Comparison of ENCODE assay signal across 13 cellular contexts in the genomic region with DNA sequence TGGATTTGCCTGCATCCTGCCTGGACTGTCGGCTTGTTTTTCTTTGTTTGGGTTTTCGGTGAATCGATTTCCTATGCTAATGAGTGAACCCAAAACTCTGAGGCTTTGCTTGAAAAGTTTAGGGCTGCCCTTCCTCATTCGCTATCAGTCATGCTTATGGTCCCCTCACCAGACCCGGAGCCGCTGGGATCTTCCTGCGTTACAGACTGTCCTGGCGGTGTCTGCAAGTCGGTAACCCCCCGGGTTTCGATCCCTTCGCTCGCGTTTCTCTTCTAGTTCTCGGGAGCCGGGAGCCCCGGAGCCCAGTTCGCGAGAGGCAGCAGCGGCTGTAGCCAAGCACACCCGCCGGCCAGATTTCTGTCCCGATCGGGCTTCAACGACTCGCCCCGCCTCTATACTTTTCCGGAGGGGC. TPM values are rescaled to one million over a fixed set of nuclear protein-coding genes. Genes with fewer than 3 reads are reported as not detected.
DNase-seq lines count a peak whose midpoint lies in the region; ATAC-seq, FAIRE-seq and TF ChIP-seq lines count a peak whose summit lies in the region.
"Had no signal": no experiment of that assay in that cellular context is flagged by ENCODE, and none has a peak within 500 bp of the region (broad histone marks: within the 10 kb centered on the region; RNA-seq: fewer than 3 reads in every experiment).

No MANE protein-coding gene starts in this region.

- H4K20me1 ChIP-seq in SK-N-SH (ENCODE audit: insufficient read depth) (no peaks in the 10 kb centered on the region), keratinocyte (ENCODE audit: control insufficient read depth, extremely low read depth, insufficient read depth, low read length) (no peaks in the 10 kb centered on the region)

- H2AFZ ChIP-seq in SK-N-SH (ENCODE audit: low read depth) (no peak overlapping the region), keratinocyte (ENCODE audit: control insufficient read depth, low read length) (peak overlapping the region; percentile 92)

- ATAC-seq in SK-N-SH treated with all-trans-retinoic acid at 6 μM for 48 hours = no peak
- ATAC-seq in activated naive CD8-positive, alpha-beta T cell treated with anti-CD3 and anti-CD28 coated beads, Interleukin-2, amount 50 U/mL, for 24 hours = no peak
- no peak for ATAC-seq in stimulated activated naive CD8-positive, alpha-beta T cell treated with anti-CD3 and anti-CD28 coated beads, Interleukin-15, amount 100 ng/mL, for 72 hours
- ATAC-seq: activated naive CD4-positive, alpha-beta T cell treated with anti-CD3 and anti-CD28 coated beads, Interleukin-2, amount 50 U/mL, for 72 hours had no signal

- no peaks in the 10 kb centered on the region for H3K9me3 Mint-ChIP-seq in activated naive CD8-positive, alpha-beta T cell treated with anti-CD3 and anti-CD28 coated beads, Interleukin-2, amount 50 U/mL, for 24 hours
- H3K9me3 Mint-ChIP-seq in stimulated activated naive CD8-positive, alpha-beta T cell treated with anti-CD3 and anti-CD28 coated beads, Interleukin-15, amount 100 ng/mL, for 72 hours = no peaks in the 10 kb centered on the region
- H3K9me3 Mint-ChIP-seq: activated naive CD4-positive, alpha-beta T cell treated with anti-CD3 and anti-CD28 coated beads, Interleukin-2, amount 50 U/mL, for 72 hours had no signal

- H3K9me3 ChIP-seq in SK-N-SH (no peaks in the 10 kb centered on the region), keratinocyte (ENCODE audit: control insufficient read depth, low read depth, low read length) (no peaks in the 10 kb centered on the region)

- no peaks in the 10 kb centered on the region for H3K9me1 ChIP-seq in keratinocyte (ENCODE audit: control insufficient read depth, extremely low read depth, insufficient read depth, low read length)

- 7% methylated on average over 24 of the region's 28 CpGs for WGBS in SK-N-SH (ENCODE audit: low lambda C conversion rate)

- peak overlapping the region; percentile 40 for H3K4me3 Mint-ChIP-seq in activated naive CD8-positive, alpha-beta T cell treated with anti-CD3 and anti-CD28 coated beads, Interleukin-2, amount 50 U/mL, for 24 hours
- H3K4me3 Mint-ChIP-seq in stimulated activated naive CD8-positive, alpha-beta T cell treated with anti-CD3 and anti-CD28 coated beads, Interleukin-15, amount 100 ng/mL, for 72 hours = peak overlapping the region; percentile 19 to 66

- no peak for TF ChIP-seq RAD21 in SK-N-SH (IDR thresholded peaks at IDR 0.05; ENCODE audit: low read length)

- H3K4me1 ChIP-seq in SK-N-SH (ENCODE audit: control insufficient read depth in 1 of 2, insufficient read depth in 2 of 2, low read depth in 1 of 2, low read length in 1 of 2) (peaks cover 0 to 10% of the 10 kb centered on the region in 2 experiments; a peak in 2 of 4 replicates), keratinocyte (ENCODE audit: control insufficient read depth, extremely low read depth, insufficient read depth, low read length) (peaks cover 4% of the 10 kb centered on the region)

- H3K27me3 ChIP-seq in SK-N-SH (ENCODE audit: insufficient read depth) (peaks cover 100% of the 10 kb centered on the region), keratinocyte (ENCODE audit: control insufficient read depth, extremely low read depth, insufficient read depth, low read length) (peaks cover 11% of the 10 kb centered on the region)

- H3K9ac ChIP-seq in SK-N-SH = no peak overlapping the region
- H3K9ac ChIP-seq in keratinocyte (ENCODE audit: control insufficient read depth, extremely low read depth, insufficient read depth, low read length) = peak overlapping the region; percentile 63

- H3K79me2 ChIP-seq in SK-N-SH (ENCODE audit: insufficient read depth) (no peaks in the 10 kb centered on the region), keratinocyte (ENCODE audit: control insufficient read depth, insufficient read depth, low read length) (no peaks in the 10 kb centered on the region)

- FAIRE-seq in keratinocyte (lab: Jason Lieb, UNC) = no peak
- FAIRE-seq: GM18507 had no signal

- H3K9me2 ChIP-seq in SK-N-SH = no peaks in the 10 kb centered on the region

- peaks cover 2% of the 10 kb centered on the region for H3K36me3 Mint-ChIP-seq in activated naive CD8-positive, alpha-beta T cell treated with anti-CD3 and anti-CD28 coated beads, Interleukin-2, amount 50 U/mL, for 24 hours (ENCODE audit: low read depth)

- TF ChIP-seq CTCF in SK-N-SH (IDR thresholded peaks at IDR 0.05) (no peak), keratinocyte (optimal IDR thresholded peaks at IDR 0.05 in 1 of 3, IDR thresholded peaks at IDR 0.05 in 1 of 3, conservative IDR thresholded peaks at IDR 0.05 in 1 of 3; ENCODE audit: extremely low read depth in 1 of 3, insufficient read depth in 2 of 3, low read length in 3 of 3) (no peak)

- peaks cover 88% of the 10 kb centered on the region for H3K27me3 Mint-ChIP-seq in activated naive CD8-positive, alpha-beta T cell treated with anti-CD3 and anti-CD28 coated beads, Interleukin-2, amount 50 U/mL, for 24 hours
- peaks cover 100% of the 10 kb centered on the region for H3K27me3 Mint-ChIP-seq in stimulated activated naive CD8-positive, alpha-beta T cell treated with anti-CD3 and anti-CD28 coated beads, Interleukin-15, amount 100 ng/mL, for 72 hours

- POLR2A ChIA-PET in SK-N-SH (lab: Yijun Ruan, JAX) = no interaction called here

- H3K4me1 Mint-ChIP-seq in activated naive CD8-positive, alpha-beta T cell treated with anti-CD3 and anti-CD28 coated beads, Interleukin-2, amount 50 U/mL, for 24 hours = peaks cover 31% of the 10 kb centered on the region
- H3K4me1 Mint-ChIP-seq in stimulated activated naive CD8-positive, alpha-beta T cell treated with anti-CD3 and anti-CD28 coated beads, Interleukin-15, amount 100 ng/mL, for 72 hours = peaks cover 72% of the 10 kb centered on the region

- no peaks in the 10 kb centered on the region for H3F3A ChIP-seq in SK-N-SH (replicated peaks; ENCODE audit: insufficient read depth)

- H3K36me3 ChIP-seq in SK-N-SH (replicated peaks in 1 of 2; ENCODE audit: control insufficient read depth in 1 of 2, insufficient read depth in 2 of 2, low read length in 1 of 2) (no peaks in the 10 kb centered on the region), keratinocyte (ENCODE audit: control insufficient read depth in 2 of 2, extremely low read depth in 1 of 2, insufficient read depth in 2 of 2, low read length in 2 of 2) (no peaks in the 10 kb centered on the region)

- H3K27ac ChIP-seq in SK-N-SH (ENCODE audit: low read depth in 2 of 2, low read length in 1 of 2) (no peak overlapping the region), keratinocyte (ENCODE audit: control insufficient read depth, insufficient read depth, low read length) (no peak overlapping the region)

- TF ChIP-seq EP300 in SK-N-SH (IDR thresholded peaks at IDR 0.05; ENCODE audit: borderline replicate concordance in 1 of 2, low read depth in 1 of 2, low read length in 1 of 2) = no peak

- H3K27ac Mint-ChIP-seq in activated naive CD8-positive, alpha-beta T cell treated with anti-CD3 and anti-CD28 coated beads, Interleukin-2, amount 50 U/mL, for 24 hours = no peak overlapping the region
- H3K27ac Mint-ChIP-seq in stimulated activated naive CD8-positive, alpha-beta T cell treated with anti-CD3 and anti-CD28 coated beads, Interleukin-15, amount 100 ng/mL, for 72 hours = peak overlapping the region in 1 of 2 donors; percentile 59

- CTCF ChIA-PET in SK-N-SH (lab: Yijun Ruan, JAX) = interaction anchor here (1.4 to 3.0 kb wide), 2 partner anchors 697 to 715 kb away, joined by 5 to 13 read pairs; no protein-coding TSS in a partner anchor

- DNase-seq in SK-N-SH (no peak), keratinocyte (ENCODE audit: low read depth, low spot score) (no peak), NCI-H2107 (lab: John Stamatoyannopoulos, UW) (no peak), SIG-M5 (lab: John Stamatoyannopoulos, UW) (no peak), dermis blood vessel endothelial cell (no peak)
- no peak for DNase-seq in activated naive CD8-positive, alpha-beta T cell treated with anti-CD3 and anti-CD28 coated beads, Interleukin-2, amount 50 U/mL, for 24 hours
- DNase-seq in stimulated activated naive CD8-positive, alpha-beta T cell treated with anti-CD3 and anti-CD28 coated beads, Interleukin-15, amount 100 ng/mL, for 72 hours = no peak
- DNase-seq: ACHN; SHP77 treated with DMSO at 0.1 percent for 48 hours; stimulated activated CD4-positive, alpha-beta T cell treated with anti-CD3 and anti-CD28 coated beads, Interleukin-4, amount 100 ng/mL, for 24 hours had no signal

- dilution Hi-C loops in keratinocyte (cut with MboI; ENCODE audit: extremely low pct_ligation_motif_present, low sequenced_read_pairs) = no loop called here

- H3K4me2 ChIP-seq in SK-N-SH (peak overlapping the region; percentile 62; the same call in 1 of the 2 replicates), keratinocyte (ENCODE audit: control insufficient read depth, extremely low read depth, insufficient read depth, low read depth, low read length) (peak overlapping the region; percentile 94)

- peak overlapping the region; percentile 0 to 16; a peak in 2 of 4 replicates for H3K4me3 ChIP-seq in SK-N-SH (ENCODE audit: low read depth in 2 of 2, low read length in 1 of 2)
- H3K4me3 ChIP-seq in keratinocyte (ENCODE audit: control insufficient read depth in 2 of 3, extremely low read depth in 1 of 3, insufficient read depth in 2 of 3, low read depth in 1 of 3, low read length in 3 of 3) = peak overlapping the region; percentile 61 to 89 (median 71)

TF ChIP-seq in SK-N-SH, 30 proteins besides CTCF, POLR2A, EP300 and RAD21:
- TF ChIP-seq EZH2phosphoT487 (IDR thresholded peaks at IDR 0.05; ENCODE audit: borderline replicate concordance, low read depth) = peak; percentile 28
- TF ChIP-seq TAF1 (IDR thresholded peaks at IDR 0.05; ENCODE audit: borderline replicate concordance, low read depth, low read length) = no peak
- no peak for TF ChIP-seq SMC3 (IDR thresholded peaks at IDR 0.05; ENCODE audit: low read depth, low read length)

TF ChIP-seq in SK-N-SH treated with all-trans-retinoic acid at 6 μM for 48 hours, 23 proteins besides CTCF, POLR2A, EP300 and RAD21 (continues in another document):
- no peak for TF ChIP-seq ESRRG (CRISPR knock-in tag; IDR thresholded peaks at IDR 0.05)
- no peak for TF ChIP-seq SNAI2 (CRISPR knock-in tag; IDR thresholded peaks at IDR 0.05)

RNA-seq across cellular contexts. Expression of a gene that starts 2.2 kb away (rescaled TPM):
- polyA plus RNA-seq in SK-N-SH (2012; rRNA removed) (not detected in 2 replicates), keratinocyte (1.2 to 2.8 TPM (median 2.4 TPM) in 3 replicates)
- not detected in 2 replicates for polyA plus RNA-seq in SK-N-SH (2012; cell fraction: cytosol; rRNA removed)
- not detected in 2 replicates for polyA plus RNA-seq in SK-N-SH (2012; cell fraction: nucleus; rRNA removed)
- polyA plus RNA-seq in keratinocyte (2011; ENCODE audit: low read depth) = 3.0 TPM
- polyA plus RNA-seq in keratinocyte (2011; cell fraction: cytosol; rRNA removed) = 3.1 and 3.2 TPM in 2 replicates
- 1.4 and 2.1 TPM in 2 replicates for polyA plus RNA-seq in keratinocyte (2011; cell fraction: nucleus; rRNA removed)
- polyA plus RNA-seq in keratinocyte (2012; ENCODE audit: low replicate concordance) = 1.5 and 3.1 TPM in 2 replicates
- 0.23 to 0.32 TPM (median 0.30 TPM) in 3 replicates for polyA minus RNA-seq in keratinocyte
- not detected for polyA minus RNA-seq in keratinocyte (2011; cell fraction: cytosol; rRNA and poly(A)+ RNA removed)
- not detected in 2 replicates for polyA minus RNA-seq in keratinocyte (2011; cell fraction: nucleus; rRNA and poly(A)+ RNA removed)
- total RNA-seq in dermis blood vessel endothelial cell = 0.09 and 0.17 TPM in 2 replicates
- total RNA-seq: activated naive CD4-positive, alpha-beta T cell treated with anti-CD3 and anti-CD28 coated beads, Interleukin-2, amount 50 U/mL, for 72 hours had no signal
